1 cellular context compared by ENCODE assay signal in the genomic region with DNA sequence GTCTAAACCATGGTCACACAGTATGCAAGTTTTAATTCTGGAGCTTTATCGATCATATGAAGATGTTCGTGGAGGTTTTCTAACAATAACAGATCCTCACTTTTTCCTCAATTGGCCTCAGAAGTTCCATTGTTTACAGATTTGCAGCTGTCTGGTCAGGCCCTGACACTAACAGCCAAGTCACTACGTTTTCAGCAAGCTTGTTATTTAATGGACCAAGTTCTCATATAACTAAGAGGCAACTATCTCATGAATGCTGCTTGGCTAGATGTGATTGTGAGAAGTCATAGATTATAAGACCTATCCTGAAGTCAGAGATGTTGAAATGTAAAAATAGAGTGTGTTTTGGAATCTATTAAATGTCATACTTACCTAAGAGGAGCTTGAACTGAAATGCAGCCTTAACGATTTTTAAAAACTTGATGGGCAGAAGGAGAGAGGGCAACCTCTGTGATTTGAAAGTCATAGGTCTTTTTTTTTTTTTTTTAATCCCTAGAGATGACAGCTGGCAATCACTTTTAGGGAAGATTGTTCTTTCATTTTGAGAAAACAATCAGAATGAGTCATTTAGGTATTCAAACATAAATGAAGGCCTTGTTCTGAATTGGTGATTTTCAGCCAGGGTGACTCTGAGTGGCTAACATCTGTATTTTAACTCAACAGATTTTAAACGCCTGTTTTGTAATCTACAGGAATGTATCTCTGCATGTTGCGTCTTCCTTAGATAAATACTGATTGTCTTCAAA.
TF ChIP-seq lines count a peak whose summit lies in the region.

No MANE protein-coding gene starts in this region.

TF ChIP-seq in SK-N-SH, 30 proteins besides CTCF, POLR2A, EP300 and RAD21 (continued from another document):
- TF ChIP-seq, protein P1, sequence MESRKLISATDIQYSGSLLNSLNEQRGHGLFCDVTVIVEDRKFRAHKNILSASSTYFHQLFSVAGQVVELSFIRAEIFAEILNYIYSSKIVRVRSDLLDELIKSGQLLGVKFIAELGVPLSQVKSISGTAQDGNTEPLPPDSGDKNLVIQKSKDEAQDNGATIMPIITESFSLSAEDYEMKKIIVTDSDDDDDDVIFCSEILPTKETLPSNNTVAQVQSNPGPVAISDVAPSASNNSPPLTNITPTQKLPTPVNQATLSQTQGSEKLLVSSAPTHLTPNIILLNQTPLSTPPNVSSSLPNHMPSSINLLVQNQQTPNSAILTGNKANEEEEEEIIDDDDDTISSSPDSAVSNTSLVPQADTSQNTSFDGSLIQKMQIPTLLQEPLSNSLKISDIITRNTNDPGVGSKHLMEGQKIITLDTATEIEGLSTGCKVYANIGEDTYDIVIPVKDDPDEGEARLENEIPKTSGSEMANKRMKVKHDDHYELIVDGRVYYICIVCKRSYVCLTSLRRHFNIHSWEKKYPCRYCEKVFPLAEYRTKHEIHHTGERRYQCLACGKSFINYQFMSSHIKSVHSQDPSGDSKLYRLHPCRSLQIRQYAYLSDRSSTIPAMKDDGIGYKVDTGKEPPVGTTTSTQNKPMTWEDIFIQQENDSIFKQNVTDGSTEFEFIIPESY (IDR thresholded peaks at IDR 0.05; ENCODE audit: borderline replicate concordance, low read depth) = no peak
- TF ChIP-seq NRF1 (IDR thresholded peaks at IDR 0.05; ENCODE audit: low read depth, low read length) = no peak
- no peak for TF ChIP-seq MXI1 (IDR thresholded peaks at IDR 0.05; ENCODE audit: low read depth, low read length)
- TF ChIP-seq, protein P2, sequence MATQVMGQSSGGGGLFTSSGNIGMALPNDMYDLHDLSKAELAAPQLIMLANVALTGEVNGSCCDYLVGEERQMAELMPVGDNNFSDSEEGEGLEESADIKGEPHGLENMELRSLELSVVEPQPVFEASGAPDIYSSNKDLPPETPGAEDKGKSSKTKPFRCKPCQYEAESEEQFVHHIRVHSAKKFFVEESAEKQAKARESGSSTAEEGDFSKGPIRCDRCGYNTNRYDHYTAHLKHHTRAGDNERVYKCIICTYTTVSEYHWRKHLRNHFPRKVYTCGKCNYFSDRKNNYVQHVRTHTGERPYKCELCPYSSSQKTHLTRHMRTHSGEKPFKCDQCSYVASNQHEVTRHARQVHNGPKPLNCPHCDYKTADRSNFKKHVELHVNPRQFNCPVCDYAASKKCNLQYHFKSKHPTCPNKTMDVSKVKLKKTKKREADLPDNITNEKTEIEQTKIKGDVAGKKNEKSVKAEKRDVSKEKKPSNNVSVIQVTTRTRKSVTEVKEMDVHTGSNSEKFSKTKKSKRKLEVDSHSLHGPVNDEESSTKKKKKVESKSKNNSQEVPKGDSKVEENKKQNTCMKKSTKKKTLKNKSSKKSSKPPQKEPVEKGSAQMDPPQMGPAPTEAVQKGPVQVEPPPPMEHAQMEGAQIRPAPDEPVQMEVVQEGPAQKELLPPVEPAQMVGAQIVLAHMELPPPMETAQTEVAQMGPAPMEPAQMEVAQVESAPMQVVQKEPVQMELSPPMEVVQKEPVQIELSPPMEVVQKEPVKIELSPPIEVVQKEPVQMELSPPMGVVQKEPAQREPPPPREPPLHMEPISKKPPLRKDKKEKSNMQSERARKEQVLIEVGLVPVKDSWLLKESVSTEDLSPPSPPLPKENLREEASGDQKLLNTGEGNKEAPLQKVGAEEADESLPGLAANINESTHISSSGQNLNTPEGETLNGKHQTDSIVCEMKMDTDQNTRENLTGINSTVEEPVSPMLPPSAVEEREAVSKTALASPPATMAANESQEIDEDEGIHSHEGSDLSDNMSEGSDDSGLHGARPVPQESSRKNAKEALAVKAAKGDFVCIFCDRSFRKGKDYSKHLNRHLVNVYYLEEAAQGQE (IDR thresholded peaks at IDR 0.05; ENCODE audit: low read depth, low read length) = no peak
- no peak for TF ChIP-seq GABPA (IDR thresholded peaks at IDR 0.05; ENCODE audit: low read depth)
